Comparison of ENCODE assay signal across 34 cellular contexts in the genomic region with DNA sequence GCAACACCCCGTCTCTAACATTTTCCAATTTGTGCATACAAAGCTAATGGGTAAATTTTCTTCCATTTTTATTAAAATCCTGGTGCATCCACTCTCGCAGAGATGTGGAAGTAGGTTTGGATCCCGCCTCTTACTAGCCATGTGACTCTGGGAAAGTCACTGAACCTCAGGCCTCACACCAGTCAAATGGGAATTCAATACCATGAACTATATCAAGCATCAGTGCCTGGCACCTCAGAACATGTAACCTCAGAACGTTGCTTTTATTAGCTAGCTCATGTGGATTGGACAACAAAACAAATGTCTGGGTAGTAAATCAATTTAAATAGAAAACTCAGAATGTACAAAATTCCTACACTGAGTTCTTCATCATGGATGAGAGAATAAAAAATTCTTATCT.
"Had no signal": no experiment of that assay in that cellular context is flagged by ENCODE, and none has a peak within 500 bp of the region (broad histone marks: within the 10 kb centered on the region; RNA-seq: fewer than 3 reads in every experiment).

No MANE protein-coding gene starts in this region.

- DNase-seq: Karpas-422, MG63, NCI-H1048, NCI-H1092 treated with DMSO at 0.1 percent for 48 hours, NCI-H1105 treated with DMSO at 0.1 percent for 48 hours, NCI-H1417, NCI-H1436, NCI-H146, NCI-H1694, NCI-H187, NCI-H1930, NCI-H2029 treated with DMSO at 0.1 percent for 48 hours, NCI-H2081 treated with DMSO at 0.1 percent for 48 hours, NCI-H2107, NCI-H2171, NCI-H226, NCI-H446 treated with DMSO at 0.1 percent for 48 hours, NCI-H510A, NCI-H524, NCI-H526, NCI-H69, NCI-H748 treated with DMSO at 0.1 percent for 48 hours, NCI-H82, PC-9, SHP77, SIG-M5, SJCRH30 had no signal

- H3K4me3 ChIP-seq: MG63, PC-9, SJCRH30, SK-N-MC had no signal

- H3K4me1 ChIP-seq: SJCRH30 had no signal

- H3K27ac ChIP-seq: KMS-11, PC-9, RWPE1, SJCRH30, SK-N-MC had no signal

- FAIRE-seq: RCC 7860 had no signal

- H3K4me2 ChIP-seq: KMS-11, PC-9 had no signal

- ATAC-seq: Panc1, Right ventricle myocardium inferior, SK-N-SH treated with all-trans-retinoic acid at 6 μM for 48 hours had no signal

- H3K9me3 ChIP-seq: MG63, SJCRH30 had no signal

- H3K36me3 ChIP-seq: MG63, SJCRH30 had no signal

- H3K27me3 ChIP-seq: MG63, SJCRH30 had no signal
